ENCODE assay signal across 1 cellular context in genomic region chr10:32980558-32981468, GRCh38.
TF ChIP-seq lines count a peak whose summit lies in the region.

No MANE protein-coding gene starts in this region.

TF ChIP-seq in HepG2, 621 proteins besides CTCF, POLR2A, EP300 and RAD21 (continued from another document and continues in another):
- TF ChIP-seq TFDP1 (CRISPR knock-in tag; IDR thresholded peaks at IDR 0.05; ENCODE audit: borderline replicate concordance) (peak; percentile 66; the same call in 1 of the 2 replicates), KMT2A (CRISPR knock-in tag; IDR thresholded peaks at IDR 0.05) (peak; percentile 73; the same call in 1 of the 2 replicates), ZNF446 (CRISPR knock-in tag; IDR thresholded peaks at IDR 0.05) (no peak), NFKB2 (CRISPR knock-in tag; IDR thresholded peaks at IDR 0.05; ENCODE audit: borderline replicate concordance) (peak; percentile 83; the same call in 1 of the 2 replicates), YEATS4 (CRISPR knock-in tag; IDR thresholded peaks at IDR 0.05; ENCODE audit: borderline replicate concordance) (peak; percentile 72), RNF219 (CRISPR knock-in tag; IDR thresholded peaks at IDR 0.05) (no peak), ZNF737 (CRISPR knock-in tag; IDR thresholded peaks at IDR 0.05; ENCODE audit: borderline replicate concordance) (0 out of 2 replicates have a peak, but pooled peaks have one; percentile 69), ZNF883 (CRISPR knock-in tag; IDR thresholded peaks at IDR 0.05; ENCODE audit: not compliant biosample characterization) (peak; percentile 35), KLF16 (CRISPR knock-in tag; IDR thresholded peaks at IDR 0.05) (peak; percentile 35 to 70; a peak in 1 of 4 replicates), GABPB1 (CRISPR knock-in tag; IDR thresholded peaks at IDR 0.05) (peak; percentile 92), ZNF878 (CRISPR knock-in tag; IDR thresholded peaks at IDR 0.05) (peak; percentile 72), KMT2B (CRISPR knock-in tag; IDR thresholded peaks at IDR 0.05) (peak; percentile 84), ZNF766 (CRISPR knock-in tag; IDR thresholded peaks at IDR 0.05; ENCODE audit: borderline replicate concordance) (no peak; the same call in 1 of the 2 replicates), ZNF207 (IDR thresholded peaks at IDR 0.05; ENCODE audit: borderline replicate concordance) (no peak), MXD4 (CRISPR knock-in tag; IDR thresholded peaks at IDR 0.05) (peak; percentile 87), ZNF576 (CRISPR knock-in tag; IDR thresholded peaks at IDR 0.05) (no peak), THAP9 (CRISPR knock-in tag; IDR thresholded peaks at IDR 0.05; ENCODE audit: borderline replicate concordance) (peak; percentile 30; the same call in 1 of the 2 replicates), PTBP1 (IDR thresholded peaks at IDR 0.05; ENCODE audit: low read depth, low read length, poor library complexity, severe bottlenecking) (no peak), KDM6A (CRISPR knock-in tag; IDR thresholded peaks at IDR 0.05; ENCODE audit: low read depth) (no peak), ARID2 (CRISPR knock-in tag; IDR thresholded peaks at IDR 0.05; ENCODE audit: borderline replicate concordance) (peak; percentile 81; the same call in 1 of the 2 replicates), PHF20 (CRISPR knock-in tag; IDR thresholded peaks at IDR 0.05) (no peak; the same call in none of the 2 replicates), LCORL (IDR thresholded peaks at IDR 0.05) (no peak), LCORL (CRISPR knock-in tag; IDR thresholded peaks at IDR 0.05) (peak; percentile 90), SRSF9 (IDR thresholded peaks at IDR 0.05; ENCODE audit: borderline replicate concordance, insufficient read depth, low read depth, low read length, poor library complexity, severe bottlenecking) (no peak), ZBTB38 (CRISPR knock-in tag; IDR thresholded peaks at IDR 0.05) (peak; percentile 87), ZNF414 (CRISPR knock-in tag; IDR thresholded peaks at IDR 0.05) (peak; percentile 73; the same call in 1 of the 2 replicates), FOXJ3 (CRISPR knock-in tag; IDR thresholded peaks at IDR 0.05; ENCODE audit: borderline replicate concordance) (peak; percentile 70; the same call in 1 of the 2 replicates), NFRKB (IDR thresholded peaks at IDR 0.05) (no peak), HOXA7 (CRISPR knock-in tag; IDR thresholded peaks at IDR 0.05) (no peak), USF2 (IDR thresholded peaks at IDR 0.05; ENCODE audit: low read depth, low read length) (peak; percentile 89), USF2 (CRISPR knock-in tag; IDR thresholded peaks at IDR 0.05; ENCODE audit: borderline replicate concordance) (peak; percentile 91; the same call in 1 of the 2 replicates), RFX3 (CRISPR knock-in tag; IDR thresholded peaks at IDR 0.05) (no peak), ZBTB7B (CRISPR knock-in tag; IDR thresholded peaks at IDR 0.05) (peak; percentile 27; the same call in 1 of the 2 replicates), ZNF800 (CRISPR knock-in tag; IDR thresholded peaks at IDR 0.05) (peak; percentile 69; the same call in 1 of the 2 replicates), ZFYVE20 (CRISPR knock-in tag; IDR thresholded peaks at IDR 0.05; ENCODE audit: borderline replicate concordance, low read depth) (no peak), GFI1 (CRISPR knock-in tag; IDR thresholded peaks at IDR 0.05; ENCODE audit: borderline replicate concordance) (peak; percentile 53; the same call in 1 of the 2 replicates), PHF8 (CRISPR knock-in tag; IDR thresholded peaks at IDR 0.05) (peak; percentile 58), ARNT (IDR thresholded peaks at IDR 0.05) (no peak), ZFP82 (CRISPR knock-in tag; IDR thresholded peaks at IDR 0.05; ENCODE audit: borderline replicate concordance) (peak; percentile 22; the same call in 1 of the 2 replicates), ZNF274 (CRISPR knock-in tag; IDR thresholded peaks at IDR 0.05) (0 out of 2 replicates have a peak, but pooled peaks have one; percentile 59), ARID5B (CRISPR knock-in tag; IDR thresholded peaks at IDR 0.05) (peak; percentile 81), IKZF5 (CRISPR knock-in tag; IDR thresholded peaks at IDR 0.05) (peak; percentile 67; the same call in 1 of the 2 replicates), POLR2G (IDR thresholded peaks at IDR 0.05; ENCODE audit: low read depth, low read length) (peak; percentile 82), IKZF4 (CRISPR knock-in tag; IDR thresholded peaks at IDR 0.05; ENCODE audit: borderline replicate concordance, low read depth, not compliant biosample characterization) (no peak), ZNF121 (CRISPR knock-in tag; IDR thresholded peaks at IDR 0.05) (peak; percentile 99), ARNT2 (CRISPR knock-in tag; IDR thresholded peaks at IDR 0.05; ENCODE audit: low read depth) (0 out of 2 replicates have a peak, but pooled peaks have one; percentile 74), ZNF138 (CRISPR knock-in tag; IDR thresholded peaks at IDR 0.05; ENCODE audit: low read depth) (0 out of 2 replicates have a peak, but pooled peaks have one; percentile 31), CHD4 (IDR thresholded peaks at IDR 0.05; ENCODE audit: borderline replicate concordance, low read length) (no peak), CHCHD3 (CRISPR knock-in tag; IDR thresholded peaks at IDR 0.05) (no peak), RBM22 (optimal IDR thresholded peaks at IDR 0.05; ENCODE audit: low read length) (no peak)
